In the genomic region with DNA sequence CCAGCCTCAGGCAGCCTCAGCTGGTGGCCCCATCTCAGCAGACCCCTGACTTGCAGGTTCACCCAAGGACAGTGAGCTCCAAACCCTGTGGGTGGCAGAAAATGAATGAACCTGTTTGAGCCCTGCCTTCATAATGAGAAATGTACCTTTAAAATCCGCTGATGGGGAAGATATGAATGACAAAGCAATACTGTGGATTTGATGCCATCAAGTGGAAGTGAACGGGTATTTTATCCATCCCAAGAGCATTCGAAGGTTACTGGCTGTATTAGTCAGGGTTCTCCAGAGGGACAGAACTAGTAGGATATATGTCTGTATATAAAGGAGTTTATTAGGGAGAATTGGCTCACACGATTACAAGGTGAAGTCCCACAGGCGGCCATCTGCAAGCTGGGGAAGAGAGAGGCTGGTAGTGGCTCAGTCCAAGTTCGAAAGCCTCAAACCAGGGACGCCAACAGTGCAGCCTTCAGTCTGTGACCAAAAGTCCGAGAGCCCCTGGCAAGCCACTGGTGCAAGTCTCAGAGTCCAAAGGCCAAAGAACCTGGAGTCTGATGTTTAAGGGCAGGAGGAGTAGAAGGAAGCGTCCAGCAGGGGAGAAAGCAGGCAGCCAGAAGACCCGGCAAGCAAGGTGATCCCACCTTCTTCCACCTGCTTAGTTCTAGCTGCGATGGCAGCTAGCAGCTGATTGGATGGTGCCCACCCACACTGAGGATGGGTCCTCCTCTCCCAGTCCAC, we compare ENCODE assay signal across 13 cellular contexts. TPM values are rescaled to one million over a fixed set of nuclear protein-coding genes. Genes with fewer than 3 reads are reported as not detected.
DNase-seq lines count a peak whose midpoint lies in the region; TF ChIP-seq lines count a peak whose summit lies in the region.
"Had no signal": no experiment of that assay in that cellular context is flagged by ENCODE, and none has a peak within 500 bp of the region (broad histone marks: within the 10 kb centered on the region; RNA-seq: fewer than 3 reads in every experiment).

No MANE protein-coding gene starts in this region.

- H3K4me3 Mint-ChIP-seq in activated T-cell treated with anti-CD3 and anti-CD28 coated beads, Interleukin-2, amount 50 U/mL, for 24 hours: peak overlapping the region; percentile 78
- no peak overlapping the region for H3K4me3 Mint-ChIP-seq in mesothelial cell of epicardium
- H3K4me3 Mint-ChIP-seq: B cell had no signal

- no peaks in the 10 kb centered on the region for H3K27me3 ChIP-seq in Peyer's patch
- H3K27me3 ChIP-seq in neutrophil: no peaks in the 10 kb centered on the region
- H3K27me3 ChIP-seq: SJCRH30, suprapubic skin had no signal

- no peak overlapping the region for H3K4me3 ChIP-seq in Peyer's patch
- H3K4me3 ChIP-seq in neutrophil (ENCODE audit: low read depth in 1 of 2, low read length in 1 of 2): no peak overlapping the region
- H3K4me3 ChIP-seq: suprapubic skin had no signal

- H3K27ac Mint-ChIP-seq in activated T-cell treated with anti-CD3 and anti-CD28 coated beads, Interleukin-2, amount 50 U/mL, for 24 hours: peak overlapping the region; percentile 97
- no peak overlapping the region for H3K27ac Mint-ChIP-seq in mesothelial cell of epicardium

- H3K4me1 Mint-ChIP-seq in activated T-cell treated with anti-CD3 and anti-CD28 coated beads, Interleukin-2, amount 50 U/mL, for 24 hours (ENCODE audit: low read depth): peaks cover 89% of the 10 kb centered on the region
- peaks cover 15% of the 10 kb centered on the region for H3K4me1 Mint-ChIP-seq in mesothelial cell of epicardium

- no peaks in the 10 kb centered on the region for H3K27me3 Mint-ChIP-seq in activated T-cell treated with anti-CD3 and anti-CD28 coated beads, Interleukin-2, amount 50 U/mL, for 24 hours
- no peaks in the 10 kb centered on the region for H3K27me3 Mint-ChIP-seq in mesothelial cell of epicardium (ENCODE audit: low read depth)

- no peaks in the 10 kb centered on the region for H3K36me3 ChIP-seq in Peyer's patch
- no peaks in the 10 kb centered on the region for H3K36me3 ChIP-seq in neutrophil
- H3K36me3 ChIP-seq: SJCRH30, suprapubic skin had no signal

- peak in 1 of 6 experiments; percentile 7 for TF ChIP-seq CTCF in Peyer's patch (IDR thresholded peaks at IDR 0.05)
- TF ChIP-seq CTCF in neutrophil (IDR thresholded peaks at IDR 0.05): no peak
- no peak for TF ChIP-seq CTCF in mesothelial cell of epicardium (IDR thresholded peaks at IDR 0.05; ENCODE audit: unreplicated experiment)

- H3K27ac ChIP-seq in Peyer's patch (peak overlapping the region; percentile 74 to 87 (median 77)), neutrophil (peak overlapping the region; percentile 84)
- H3K27ac ChIP-seq: suprapubic skin had no signal

- no peak for TF ChIP-seq POLR2A in Peyer's patch (IDR thresholded peaks at IDR 0.05)

- H3K9me3 Mint-ChIP-seq in activated T-cell treated with anti-CD3 and anti-CD28 coated beads, Interleukin-2, amount 50 U/mL, for 24 hours: no peaks in the 10 kb centered on the region
- no peaks in the 10 kb centered on the region for H3K9me3 Mint-ChIP-seq in mesothelial cell of epicardium
- H3K9me3 Mint-ChIP-seq: naive B cell had no signal

- H3K9me3 ChIP-seq in Peyer's patch (no peaks in the 10 kb centered on the region), neutrophil (no peaks in the 10 kb centered on the region)
- H3K9me3 ChIP-seq: SJCRH30, suprapubic skin had no signal

- DNase-seq in activated T-cell treated with anti-CD3 and anti-CD28 coated beads, Interleukin-2, amount 50 U/mL, for 24 hours: no peak
- no peak for DNase-seq in activated T-cell treated with anti-CD3 and anti-CD28 coated beads, Interleukin-2, amount 50 U/mL, for 1 hour
- no peak for DNase-seq in Peyer's patch
- DNase-seq in cerebellar cortex (ENCODE audit: low spot score): peak; percentile 5
- no peak for DNase-seq in NCI-H82 treated with DMSO at 0.1 percent for 48 hours (lab: John Stamatoyannopoulos, UW; ENCODE audit: unreplicated experiment)
- DNase-seq in mesothelial cell of epicardium (ENCODE audit: low spot score in 2 of 2, unreplicated experiment in 2 of 2): no peak
- no peak for DNase-seq in NCI-H1694 (lab: John Stamatoyannopoulos, UW)
- DNase-seq: NCI-H2107, SJCRH30 had no signal

- H3K4me1 ChIP-seq in Peyer's patch (peaks cover 0 to 28% (median 24%) of the 10 kb centered on the region in 4 donors), neutrophil (ENCODE audit: control insufficient read depth in 1 of 2, insufficient read depth in 1 of 2, low read depth in 1 of 2, low read length in 1 of 2) (peaks cover 74 to 76% of the 10 kb centered on the region in 2 experiments)

- H3K36me3 Mint-ChIP-seq in activated T-cell treated with anti-CD3 and anti-CD28 coated beads, Interleukin-2, amount 50 U/mL, for 24 hours (ENCODE audit: low read depth): no peaks in the 10 kb centered on the region
- H3K36me3 Mint-ChIP-seq in mesothelial cell of epicardium: no peaks in the 10 kb centered on the region
- H3K36me3 Mint-ChIP-seq: naive B cell had no signal

RNA-seq across cellular contexts. Expression of a gene that starts 32.1 kb away (rescaled TPM):
- total RNA-seq in Peyer's patch: 1 to 10 TPM in 1 of 4 donors, under 1 TPM in 3; under 0.01 to 1.1 (median 0.22) TPM
- 0.16 to 0.40 TPM (median 0.38 TPM) in 3 replicates for total RNA-seq in mesothelial cell of epicardium
